Comparison of ENCODE assay signal across 14 cellular contexts in genomic region chr11:115869131-115869530, GRCh38.
"Had no signal": no experiment of that assay in that cellular context is flagged by ENCODE, and none has a peak within 500 bp of the region (broad histone marks: within the 10 kb centered on the region; RNA-seq: fewer than 3 reads in every experiment).

No MANE protein-coding gene starts in this region.

- H3K36me3 Mint-ChIP-seq: naive B cell had no signal

- H3K27ac ChIP-seq: heart left ventricle, parathyroid adenoma, prostate gland, upper lobe of left lung, uterus had no signal

- H3K4me1 ChIP-seq: parathyroid adenoma, prostate gland, uterus had no signal

- H3K4me3 Mint-ChIP-seq: endodermal cell, naive B cell, nephron had no signal

- H3K9me3 Mint-ChIP-seq: endodermal cell had no signal

- H3K27ac Mint-ChIP-seq: endodermal cell, naive B cell, nephron had no signal

- H3K27me3 ChIP-seq: heart left ventricle, upper lobe of left lung, uterus had no signal

- H3K36me3 ChIP-seq: heart left ventricle, prostate gland, upper lobe of left lung, uterus had no signal

- H3K9me3 ChIP-seq: prostate gland, upper lobe of left lung, uterus had no signal

- H3K4me3 ChIP-seq: heart left ventricle, lung, prostate gland, smooth muscle cell, upper lobe of left lung, uterus had no signal

- DNase-seq: effector CD4-positive, alpha-beta T cell; hippocampal formation; naive B cell; stimulated activated CD4-positive, alpha-beta T cell treated with anti-CD3 and anti-CD28 coated beads, Interleukin-2, amount 100 ng/mL, for 48 hours; stimulated activated naive CD4-positive, alpha-beta T cell treated with Interleukin-2 at 50 U/mL for 16 hours; upper lobe of left lung; uterus had no signal
